In genomic region chr10:63337455-63338251, GRCh38 we compare ENCODE assay signal across 28 cellular contexts.
"Had no signal": no experiment of that assay in that cellular context is flagged by ENCODE, and none has a peak within 500 bp of the region (broad histone marks: within the 10 kb centered on the region; RNA-seq: fewer than 3 reads in every experiment).

No MANE protein-coding gene starts in this region.

- H3K27ac ChIP-seq: dorsolateral prefrontal cortex, epithelial cell of prostate, foreskin keratinocyte, gastroesophageal sphincter, heart left ventricle, hepatocyte, neural progenitor cell, prostate gland, right atrium auricular region, sigmoid colon, stomach, thyroid gland, vagina had no signal

- H3K4me1 Mint-ChIP-seq: mesothelial cell of epicardium; nephron; neural progenitor cell; stimulated activated effector memory CD8-positive, alpha-beta T cell treated with anti-CD3 and anti-CD28 coated beads, Interleukin-12 subunit alpha, Interleukin-12 subunit beta, amount 100 ng/mL, for 72 hours had no signal

- H3K27me3 Mint-ChIP-seq: memory B cell; naive thymus-derived CD4-positive, alpha-beta T cell had no signal

- H3K9ac ChIP-seq: neural progenitor cell had no signal

- ATAC-seq: esophagus mucosa; foreskin keratinocyte; gastroesophageal sphincter; heart left ventricle; left lobe of liver; mucosa of descending colon; naive thymus-derived CD4-positive, alpha-beta T cell; stimulated activated effector memory CD8-positive, alpha-beta T cell treated with anti-CD3 and anti-CD28 coated beads, Interleukin-12 subunit alpha, Interleukin-12 subunit beta, amount 100 ng/mL, for 72 hours had no signal

- H3K27me3 ChIP-seq: dorsolateral prefrontal cortex, foreskin keratinocyte, gastroesophageal sphincter, heart left ventricle, hepatocyte, neural progenitor cell, right atrium auricular region, sigmoid colon, stomach, thyroid gland, vagina had no signal

- H3K36me3 ChIP-seq: gastroesophageal sphincter, heart left ventricle, neural progenitor cell, prostate gland, right atrium auricular region, sigmoid colon, stomach, thyroid gland, vagina had no signal

- H3K27ac Mint-ChIP-seq: memory B cell; mesothelial cell of epicardium; naive thymus-derived CD4-positive, alpha-beta T cell; nephron; neural progenitor cell; stimulated activated effector memory CD8-positive, alpha-beta T cell treated with anti-CD3 and anti-CD28 coated beads, Interleukin-12 subunit alpha, Interleukin-12 subunit beta, amount 100 ng/mL, for 72 hours had no signal

- DNase-seq: dorsolateral prefrontal cortex; effector CD4-positive, alpha-beta T cell; foreskin keratinocyte; heart left ventricle; kidney; mucosa of descending colon; naive thymus-derived CD4-positive, alpha-beta T cell; sigmoid colon; stimulated activated CD4-positive, alpha-beta T cell treated with anti-CD3 and anti-CD28 coated beads, Interleukin-2, amount 100 ng/mL, for 24 hours; stimulated activated CD4-positive, alpha-beta T cell treated with anti-CD3 and anti-CD28 coated beads, Interleukin-4, amount 100 ng/mL, for 24 hours; stimulated activated naive CD4-positive, alpha-beta T cell treated with Interleukin-2 at 50 U/mL for 16 hours; stomach; thyroid gland; trophoblast cell had no signal

- H3K9me3 ChIP-seq: gastroesophageal sphincter, heart left ventricle, mucosa of descending colon, prostate gland, right atrium auricular region, sigmoid colon, stomach, thyroid gland, vagina had no signal

- H3K4me1 ChIP-seq: foreskin keratinocyte, gastroesophageal sphincter, heart left ventricle, neural progenitor cell, prostate gland, right atrium auricular region, sigmoid colon, stomach, thyroid gland, vagina had no signal

- H3K9me3 Mint-ChIP-seq: memory B cell; mesothelial cell of epicardium; naive thymus-derived CD4-positive, alpha-beta T cell; nephron; neural progenitor cell; stimulated activated effector memory CD8-positive, alpha-beta T cell treated with anti-CD3 and anti-CD28 coated beads, Interleukin-12 subunit alpha, Interleukin-12 subunit beta, amount 100 ng/mL, for 72 hours had no signal

- H3K4me3 Mint-ChIP-seq: memory B cell; mesothelial cell of epicardium; naive thymus-derived CD4-positive, alpha-beta T cell; nephron; neural progenitor cell; stimulated activated effector memory CD8-positive, alpha-beta T cell treated with anti-CD3 and anti-CD28 coated beads, Interleukin-12 subunit alpha, Interleukin-12 subunit beta, amount 100 ng/mL, for 72 hours had no signal

- H3K36me3 Mint-ChIP-seq: mesothelial cell of epicardium; stimulated activated effector memory CD8-positive, alpha-beta T cell treated with anti-CD3 and anti-CD28 coated beads, Interleukin-12 subunit alpha, Interleukin-12 subunit beta, amount 100 ng/mL, for 72 hours had no signal

- H3K4me3 ChIP-seq: dorsolateral prefrontal cortex, gastroesophageal sphincter, heart left ventricle, hepatocyte, lung, mucosa of descending colon, neural progenitor cell, prostate gland, right atrium auricular region, sigmoid colon, stomach, thyroid gland, vagina had no signal

- H2AFZ ChIP-seq: hepatocyte, neural progenitor cell had no signal

- H3K4me2 ChIP-seq: hepatocyte, neural progenitor cell had no signal
